ENCODE assay signal across 8 cellular contexts in genomic region chr1:201348211-201348566, GRCh38. TPM values are rescaled to one million over a fixed set of nuclear protein-coding genes. Genes with fewer than 3 reads are reported as not detected.
A peak's percentile ranks its signal among the peaks of the same experiment; 100 is the strongest.
DNase-seq lines count a peak whose midpoint lies in the region; ATAC-seq and TF ChIP-seq lines count a peak whose summit lies in the region.

No MANE protein-coding gene starts in this region.

- 0 out of 2 replicates have a peak overlapping the region, but pooled peaks have one; percentile 39 for H2AFZ ChIP-seq in Loucy (ENCODE audit: low read length)

- no peaks in the 10 kb centered on the region for H3K36me3 Mint-ChIP-seq in activated CD4-positive, alpha-beta T cell treated with anti-CD3 and anti-CD28 coated beads for 36 hours (ENCODE audit: low read depth)

- CTCF ChIA-PET in activated CD4-positive, alpha-beta T cell treated with anti-CD3 and anti-CD28 coated beads for 36 hours (lab: Charles Lee): interaction anchor here (0.6 to 3.8 kb wide), 3 partner anchors 12 to 94 kb away, joined by 4 to 23 read pairs (median 6); no protein-coding TSS in a partner anchor

- no peak overlapping the region for H3K4me2 ChIP-seq in Loucy (ENCODE audit: low read depth, low read length, poor library complexity, severe bottlenecking)

- H3K4me3 Mint-ChIP-seq in activated CD4-positive, alpha-beta T cell treated with anti-CD3 and anti-CD28 coated beads for 36 hours: no peak overlapping the region

- no peaks in the 10 kb centered on the region for H3K9me2 ChIP-seq in Loucy (replicated peaks; ENCODE audit: low read depth, low read length)

- H3K27ac Mint-ChIP-seq in activated CD4-positive, alpha-beta T cell treated with anti-CD3 and anti-CD28 coated beads for 36 hours: no peak overlapping the region

- no peaks in the 10 kb centered on the region for H3K36me3 ChIP-seq in Loucy (ENCODE audit: insufficient read depth, low read length)

- ATAC-seq in activated CD4-positive, alpha-beta T cell treated with anti-CD3 and anti-CD28 coated beads for 36 hours: peak; percentile 76
- no peak for ATAC-seq in HG02938 (IDR thresholded peaks at IDR 0.05; ENCODE audit: unreplicated experiment)
- ATAC-seq in HG03439 (IDR thresholded peaks at IDR 0.05; ENCODE audit: unreplicated experiment): no peak

- intact Hi-C loops in activated CD4-positive, alpha-beta T cell treated with anti-CD3 and anti-CD28 coated beads for 36 hours (cut with DNase I, micrococcal nuclease): loop anchor here in 1 of 2 experiments (1.0 kb wide), 1 partner anchor 60 kb away; no protein-coding TSS in a partner anchor
- intact Hi-C loops in posterior vena cava (cut with DNase I): no loop called here

- no peak overlapping the region for H3K9ac ChIP-seq in Loucy (ENCODE audit: low read depth, low read length, poor library complexity, severe bottlenecking)

- H3K4me1 Mint-ChIP-seq in activated CD4-positive, alpha-beta T cell treated with anti-CD3 and anti-CD28 coated beads for 36 hours: no peaks in the 10 kb centered on the region

- H3K4me3 ChIP-seq in Loucy (ENCODE audit: low read length, poor library complexity, severe bottlenecking) (no peak overlapping the region), fibroblast of the aortic adventitia (ENCODE audit: low read depth, low read length) (no peak overlapping the region)

- POLR2A ChIA-PET in activated CD4-positive, alpha-beta T cell treated with anti-CD3 and anti-CD28 coated beads for 36 hours (lab: Charles Lee): no interaction called here

- H3K9me3 ChIP-seq in Loucy (ENCODE audit: insufficient read depth, low read depth, low read length): no peaks in the 10 kb centered on the region

- peak; percentile 61 for DNase-seq in activated CD4-positive, alpha-beta T cell treated with anti-CD3 and anti-CD28 coated beads for 36 hours
- DNase-seq in activated CD4-positive, alpha-beta T cell treated with anti-CD3 and anti-CD28 coated beads, Interleukin-2, amount 50 U/mL, for 4 hours: no peak
- DNase-seq in SW480 (ENCODE audit: low spot score) (peak; percentile 47), fibroblast of the aortic adventitia (ENCODE audit: low read depth) (peak; percentile 45), posterior vena cava (ENCODE audit: low spot score) (peak; percentile 61)

- H3F3A ChIP-seq in Loucy (ENCODE audit: low read depth): no peaks in the 10 kb centered on the region

- no peaks in the 10 kb centered on the region for H3K4me1 ChIP-seq in Loucy (ENCODE audit: insufficient read depth, low read length, poor library complexity, severe bottlenecking)

- H3K79me2 ChIP-seq in Loucy (ENCODE audit: insufficient read depth, low read length): no peaks in the 10 kb centered on the region

- no peaks in the 10 kb centered on the region for H3K27me3 ChIP-seq in Loucy (ENCODE audit: insufficient read depth, low read length, poor library complexity, severe bottlenecking)

- peaks cover 23% of the 10 kb centered on the region for H3K27me3 Mint-ChIP-seq in activated CD4-positive, alpha-beta T cell treated with anti-CD3 and anti-CD28 coated beads for 36 hours

- H3K9me3 Mint-ChIP-seq in activated CD4-positive, alpha-beta T cell treated with anti-CD3 and anti-CD28 coated beads for 36 hours (ENCODE audit: low read depth): no peaks in the 10 kb centered on the region

- no peaks in the 10 kb centered on the region for H4K20me1 ChIP-seq in Loucy (ENCODE audit: insufficient read depth, low read length, poor library complexity, severe bottlenecking)

- peak; percentile 77 for TF ChIP-seq CTCF in Loucy (conservative IDR thresholded peaks at IDR 0.05; ENCODE audit: low read length)
- peak; percentile 68 for TF ChIP-seq CTCF in fibroblast of the aortic adventitia (IDR thresholded peaks at IDR 0.05; ENCODE audit: insufficient read depth, low read length)

RNA-seq across cellular contexts. Expression of gene TNNT2, which starts 29.3 kb away (rescaled TPM):
- not detected for total RNA-seq in activated CD4-positive, alpha-beta T cell treated with anti-CD3 and anti-CD28 coated beads for 36 hours
- total RNA-seq in fibroblast of the aortic adventitia (ENCODE audit: low replicate concordance) (0.09 TPM in 1 of 2 replicates, not detected in the other), posterior vena cava (not detected)

RNA-seq across cellular contexts. Expression of gene LAD1, which starts 50.9 kb away (rescaled TPM):
- not detected for total RNA-seq in activated CD4-positive, alpha-beta T cell treated with anti-CD3 and anti-CD28 coated beads for 36 hours
- total RNA-seq in fibroblast of the aortic adventitia (ENCODE audit: low replicate concordance): not detected in 2 replicates
- total RNA-seq in posterior vena cava: under 1 TPM in 1 of 2 donors, not detected in 1; 0.29 TPM

Comparison
In these comparisons a context has a peak if more than half of its experiments do, and no peak if none do; other contexts are left out.
1. DNase-seq: peak in activated CD4-positive, alpha-beta T cell treated with anti-CD3 and anti-CD28 coated beads for 36 hours (single experiment), SW480 (single experiment), fibroblast of the aortic adventitia (single experiment) and posterior vena cava (single experiment); none in activated CD4-positive, alpha-beta T cell treated with anti-CD3 and anti-CD28 coated beads, Interleukin-2, amount 50 U/mL, for 4 hours (0 of 2).